ENCODE assay signal across 1 cellular context in genomic region chr4:25859429-25860148, GRCh38.
TF ChIP-seq lines count a peak whose summit lies in the region.

No MANE protein-coding gene starts in this region.

TF ChIP-seq in GM23338, 12 proteins besides CTCF, POLR2A, EP300 and RAD21 (continued from another document):
- TF ChIP-seq ZNF462 (CRISPR knock-in tag; IDR thresholded peaks at IDR 0.05) (no peak), ZNF331 (CRISPR knock-in tag; IDR thresholded peaks at IDR 0.05; ENCODE audit: low read depth) (no peak)
